In the genomic region with DNA sequence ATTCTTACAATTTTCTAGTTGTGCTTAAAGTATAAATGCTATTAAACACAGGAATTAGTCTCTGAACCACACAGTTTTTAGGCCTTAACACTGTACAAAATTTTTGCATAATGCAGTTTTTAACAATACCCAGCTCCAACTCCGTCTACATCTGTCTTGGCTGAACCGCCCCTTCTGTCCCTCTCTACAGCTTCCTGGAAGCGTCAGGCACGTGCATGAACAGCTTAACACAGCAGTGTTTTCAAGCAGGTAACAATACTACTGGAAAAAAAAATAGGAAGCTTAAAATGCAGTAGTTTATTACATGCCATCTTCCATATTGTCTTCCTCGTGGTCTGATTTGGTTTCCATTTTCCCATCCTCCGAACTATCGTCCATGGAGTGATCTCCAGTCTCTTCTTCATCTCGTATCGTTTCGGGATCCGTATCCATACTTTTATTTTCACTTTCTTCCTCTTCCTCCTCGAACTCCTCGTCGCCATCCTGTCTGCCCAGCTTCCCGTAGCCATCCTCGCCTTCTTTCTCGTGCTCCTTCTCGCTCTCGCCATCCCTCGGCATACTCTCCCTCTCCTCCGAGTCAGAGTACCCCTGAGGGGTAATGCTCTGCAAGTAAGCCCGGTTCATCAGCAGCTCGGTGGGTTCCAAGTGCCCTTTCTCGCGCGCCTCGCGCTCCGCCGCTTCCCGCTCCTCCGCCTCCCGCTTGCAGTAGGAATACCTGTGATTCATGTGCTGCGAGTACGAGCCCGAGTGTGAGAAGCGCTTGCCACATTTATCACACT, we compare ENCODE assay signal across 11 cellular contexts.
A peak's percentile ranks its signal among the peaks of the same experiment; 100 is the strongest.
DNase-seq lines count a peak whose midpoint lies in the region; ATAC-seq and TF ChIP-seq lines count a peak whose summit lies in the region.
"Had no signal": no experiment of that assay in that cellular context is flagged by ENCODE, and none has a peak within 500 bp of the region (broad histone marks: within the 10 kb centered on the region; RNA-seq: fewer than 3 reads in every experiment).

No MANE protein-coding gene starts in this region.

- no peak for TF ChIP-seq POLR2A in right lobe of liver (IDR thresholded peaks at IDR 0.05)

- no peaks in the 10 kb centered on the region for H3K9me3 Mint-ChIP-seq in activated CD4-positive, alpha-beta T cell treated with anti-CD3 and anti-CD28 coated beads for 36 hours (ENCODE audit: low read depth)
- H3K9me3 Mint-ChIP-seq: naive B cell; stimulated activated naive CD8-positive, alpha-beta T cell treated with anti-CD3 and anti-CD28 coated beads, Interleukin-15, Interleukin-2, amounts not matched to agents 100 ng/mL and 50 ng/mL, for 24 hours had no signal

- peak overlapping the region; percentile 34 to 43 (median 40) for H3K4me3 ChIP-seq in right lobe of liver
- H3K4me3 ChIP-seq in brain microvascular endothelial cell (ENCODE audit: low read depth, low read length): no peak overlapping the region

- H3K36me3 Mint-ChIP-seq in activated CD4-positive, alpha-beta T cell treated with anti-CD3 and anti-CD28 coated beads for 36 hours (ENCODE audit: low read depth): no peaks in the 10 kb centered on the region

- no peaks in the 10 kb centered on the region for H3K4me1 ChIP-seq in right lobe of liver

- H3K4me3 Mint-ChIP-seq in activated CD4-positive, alpha-beta T cell treated with anti-CD3 and anti-CD28 coated beads for 36 hours: no peak overlapping the region
- H3K4me3 Mint-ChIP-seq: naive B cell; stimulated activated naive CD8-positive, alpha-beta T cell treated with anti-CD3 and anti-CD28 coated beads, Interleukin-15, Interleukin-2, amounts not matched to agents 100 ng/mL and 50 ng/mL, for 24 hours had no signal

- WGBS in right lobe of liver (ENCODE audit: insufficient coverage, low coverage, low lambda C conversion rate, missing lambda C conversion rate): 44% methylated on average over 36 of the region's 37 CpGs

- no peak overlapping the region for H3K27ac Mint-ChIP-seq in activated CD4-positive, alpha-beta T cell treated with anti-CD3 and anti-CD28 coated beads for 36 hours
- H3K27ac Mint-ChIP-seq: stimulated activated naive CD8-positive, alpha-beta T cell treated with anti-CD3 and anti-CD28 coated beads, Interleukin-15, Interleukin-2, amounts not matched to agents 100 ng/mL and 50 ng/mL, for 24 hours had no signal

- DNase-seq in Right ventricle myocardium inferior (ENCODE audit: missing footprints) (peak; percentile 59), cardiac septum (ENCODE audit: low spot score) (no peak), right lobe of liver (peak in 2 of 3 donors; percentile 41 to 49), brain microvascular endothelial cell (no peak)
- no peak for DNase-seq in activated CD4-positive, alpha-beta T cell treated with anti-CD3 and anti-CD28 coated beads for 36 hours
- DNase-seq in stimulated activated CD4-positive, alpha-beta T cell treated with anti-CD3 and anti-CD28 coated beads, Interleukin-4, amount 100 ng/mL, for 24 hours: no peak
- DNase-seq: activated T-cell treated with anti-CD3 and anti-CD28 coated beads for 4 hours, naive B cell had no signal

- H3K27me3 ChIP-seq in right lobe of liver (no peaks in the 10 kb centered on the region), brain microvascular endothelial cell (replicated peaks) (no peaks in the 10 kb centered on the region)

- ATAC-seq in Right ventricle myocardium inferior (peak; percentile 27), esophagus mucosa (peak; percentile 52), right lobe of liver (peak; percentile 79 to 89 (median 85)), GM21390 (IDR thresholded peaks at IDR 0.05; ENCODE audit: unreplicated experiment) (no peak)
- ATAC-seq in activated CD4-positive, alpha-beta T cell treated with anti-CD3 and anti-CD28 coated beads for 36 hours: no peak

- POLR2A ChIA-PET in activated CD4-positive, alpha-beta T cell treated with anti-CD3 and anti-CD28 coated beads for 36 hours (lab: Charles Lee): interaction anchor here (0.6 kb wide), 1 partner anchor 282 kb away, joined by 3 read pairs; no protein-coding TSS in a partner anchor

- in situ Hi-C loops in brain microvascular endothelial cell (cut with HindIII; ENCODE audit: low pct_ligation_motif_present, low sequenced_read_pairs): no loop called here

- no peaks in the 10 kb centered on the region for H3K4me1 Mint-ChIP-seq in activated CD4-positive, alpha-beta T cell treated with anti-CD3 and anti-CD28 coated beads for 36 hours

- H3K36me3 ChIP-seq in right lobe of liver: no peaks in the 10 kb centered on the region
- H3K36me3 ChIP-seq in brain microvascular endothelial cell (replicated peaks): peaks cover 53% of the 10 kb centered on the region

- TF ChIP-seq CTCF in right lobe of liver (IDR thresholded peaks at IDR 0.05): no peak
- TF ChIP-seq CTCF in brain microvascular endothelial cell (IDR thresholded peaks at IDR 0.05; ENCODE audit: low read depth, low read length, missing control alignments): no peak

- intact Hi-C loops in Right ventricle myocardium inferior (cut with DNase I): no loop called here
- intact Hi-C loops in cardiac septum (cut with DNase I): no loop called here
- intact Hi-C loops in right lobe of liver (cut with DNase I): no loop called here
- intact Hi-C loops in activated CD4-positive, alpha-beta T cell treated with anti-CD3 and anti-CD28 coated beads for 36 hours (cut with DNase I, micrococcal nuclease): no loop called here

- no peak overlapping the region for H3K27ac ChIP-seq in right lobe of liver
- H3K27ac ChIP-seq in brain microvascular endothelial cell: no peak overlapping the region

- no peaks in the 10 kb centered on the region for H3K9me3 ChIP-seq in right lobe of liver

- H3K27me3 Mint-ChIP-seq in activated CD4-positive, alpha-beta T cell treated with anti-CD3 and anti-CD28 coated beads for 36 hours: no peaks in the 10 kb centered on the region
- H3K27me3 Mint-ChIP-seq: naive B cell; stimulated activated naive CD8-positive, alpha-beta T cell treated with anti-CD3 and anti-CD28 coated beads, Interleukin-15, Interleukin-2, amounts not matched to agents 100 ng/mL and 50 ng/mL, for 24 hours had no signal

- CTCF ChIA-PET in activated CD4-positive, alpha-beta T cell treated with anti-CD3 and anti-CD28 coated beads for 36 hours (lab: Charles Lee): no interaction called here

Comparison
In these comparisons a context has a peak if more than half of its experiments do, and no peak if none do; other contexts are left out.
1. DNase-seq: peak in Right ventricle myocardium inferior (single experiment) and right lobe of liver (2 of 3); none in cardiac septum (single experiment), brain microvascular endothelial cell (single experiment), activated CD4-positive, alpha-beta T cell treated with anti-CD3 and anti-CD28 coated beads for 36 hours (single experiment) and stimulated activated CD4-positive, alpha-beta T cell treated with anti-CD3 and anti-CD28 coated beads, Interleukin-4, amount 100 ng/mL, for 24 hours (single experiment).
2. ATAC-seq: peak in Right ventricle myocardium inferior (single experiment), esophagus mucosa (single experiment) and right lobe of liver (4 of 4); none in activated CD4-positive, alpha-beta T cell treated with anti-CD3 and anti-CD28 coated beads for 36 hours (single experiment) and GM21390 (single experiment).